Comparison of ENCODE assay signal across 25 cellular contexts in the genomic region with DNA sequence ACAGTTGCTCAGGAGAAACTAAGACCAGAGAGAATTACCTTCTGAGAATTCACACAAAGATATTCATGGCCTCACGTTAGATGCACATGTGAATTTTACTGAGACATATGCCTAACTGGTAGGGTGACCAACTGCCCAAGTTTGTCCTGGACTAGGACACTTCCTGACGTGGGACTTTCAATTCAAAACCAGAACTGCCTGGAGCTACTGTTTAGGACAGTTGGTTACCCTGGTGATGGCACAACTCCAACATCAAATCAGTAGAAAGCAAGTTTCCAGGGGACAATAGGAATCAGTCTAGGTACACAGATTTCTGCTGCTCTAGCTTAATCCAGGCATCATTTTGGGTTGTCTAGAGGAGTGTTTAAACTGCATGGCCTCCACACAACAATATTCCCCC.
DNase-seq lines count a peak whose midpoint lies in the region; ATAC-seq, FAIRE-seq and TF ChIP-seq lines count a peak whose summit lies in the region.
"Had no signal": no experiment of that assay in that cellular context is flagged by ENCODE, and none has a peak within 500 bp of the region (broad histone marks: within the 10 kb centered on the region; RNA-seq: fewer than 3 reads in every experiment).

No MANE protein-coding gene starts in this region.

- no peaks in the 10 kb centered on the region for H3K79me2 ChIP-seq in trophoblast cell (ENCODE audit: control insufficient read depth, insufficient read depth, low read length, poor library complexity)

- in situ Hi-C loops in gastrocnemius medialis (cut with MboI; ENCODE audit: low sequenced_read_pairs in 4 of 4), result no loop called here

- H3K23ac ChIP-seq in trophoblast cell (ENCODE audit: low read length), result no peak overlapping the region

- no peak overlapping the region for H4K8ac ChIP-seq in trophoblast cell (ENCODE audit: low read depth, low read length)

- H3K4me3 ChIP-seq in bronchial epithelial cell (ENCODE audit: low read depth, low read length), result no peak overlapping the region
- H3K4me3 ChIP-seq in trophoblast cell (ENCODE audit: low read depth, low read length), result no peak overlapping the region
- no peak overlapping the region for H3K4me3 ChIP-seq in gastrocnemius medialis
- H3K4me3 ChIP-seq: SK-N-MC had no signal

- no peak overlapping the region for H2BK5ac ChIP-seq in trophoblast cell (ENCODE audit: low read depth, low read length, poor library complexity)

- H3K9me3 ChIP-seq in trophoblast cell (ENCODE audit: insufficient read depth, low read depth, low read length), result no peaks in the 10 kb centered on the region
- H3K9me3 ChIP-seq in gastrocnemius medialis, result no peaks in the 10 kb centered on the region
- H3K9me3 ChIP-seq: BE2C, Caco-2 had no signal

- H2AK5ac ChIP-seq in trophoblast cell (ENCODE audit: low read length), result no peak overlapping the region

- H3K27me3 ChIP-seq in bronchial epithelial cell (ENCODE audit: control insufficient read depth, insufficient read depth, low read length), result no peaks in the 10 kb centered on the region
- H3K27me3 ChIP-seq in trophoblast cell (ENCODE audit: insufficient read depth, low read length), result no peaks in the 10 kb centered on the region
- no peaks in the 10 kb centered on the region for H3K27me3 ChIP-seq in gastrocnemius medialis
- H3K27me3 ChIP-seq: BE2C had no signal

- intact Hi-C loops in gastrocnemius medialis (cut with DNase I; ENCODE audit: low total_unique reads), result no loop called here

- peak overlapping the region; percentile 18 for H4K91ac ChIP-seq in trophoblast cell (ENCODE audit: low read depth, low read length)

- no CpG with 5 or more reads among the region's 2 CpGs for WGBS in trophoblast cell (ENCODE audit: extremely low coverage, insufficient coverage, insufficient read length)

- no peak overlapping the region for H3K14ac ChIP-seq in trophoblast cell (ENCODE audit: low read length)

- H2BK120ac ChIP-seq in trophoblast cell (ENCODE audit: insufficient read depth, low read length, poor library complexity), result peak overlapping the region; percentile 63

- H3K4me1 ChIP-seq in trophoblast cell (ENCODE audit: control insufficient read depth in 1 of 2, insufficient read depth in 2 of 2, low read length in 2 of 2), result peaks cover 6 to 7% of the 10 kb centered on the region in 2 experiments
- peaks cover 0 to 4% of the 10 kb centered on the region in 2 donors for H3K4me1 ChIP-seq in gastrocnemius medialis
- H3K4me1 ChIP-seq: BE2C, Caco-2 had no signal

- no peak overlapping the region for H3K18ac ChIP-seq in trophoblast cell (ENCODE audit: low read length)

- H3K4me2 ChIP-seq in trophoblast cell (ENCODE audit: low read length), result no peak overlapping the region

- TF ChIP-seq POLR2A in gastrocnemius medialis (IDR thresholded peaks at IDR 0.05), result no peak

- no peak overlapping the region for H3K4ac ChIP-seq in trophoblast cell (ENCODE audit: low read depth, low read length)

- no peak overlapping the region for H2BK12ac ChIP-seq in trophoblast cell (ENCODE audit: low read length)

- DNase-seq in M059J (ENCODE audit: low read depth) (peak; percentile 83), NCI-H748 treated with DMSO at 0.1 percent for 48 hours (lab: John Stamatoyannopoulos, UW) (peak; percentile 35), bronchial epithelial cell (ENCODE audit: low read depth) (no peak), trophoblast cell (peak in 1 of 2 donors; percentile 1), gastrocnemius medialis (no peak), CD1c-positive myeloid dendritic cell (ENCODE audit: extremely low spot score) (no peak)
- DNase-seq: BE2C; CD4-positive, CD25-positive, alpha-beta regulatory T cell; GDM1; KG1; NCI-H1092 treated with DMSO at 0.1 percent for 48 hours; NCI-H146; NCI-H2029; NCI-H2171 treated with DMSO at 0.1 percent for 48 hours; NCI-H526; NK-92 treated with Interleukin-12 subunit alpha and Interleukin-12 subunit beta, amount 100 ng/mL, for 24 hours; OCI-M1; SHP77 treated with DMSO at 0.1 percent for 48 hours; SW 1271 had no signal

- ATAC-seq in gastrocnemius medialis (no peak), GM21723 (IDR thresholded peaks at IDR 0.05; ENCODE audit: unreplicated experiment) (no peak)

- H3K36me3 ChIP-seq in bronchial epithelial cell (ENCODE audit: control insufficient read depth, insufficient read depth, low read length) (no peaks in the 10 kb centered on the region), trophoblast cell (ENCODE audit: control insufficient read depth in 1 of 2, insufficient read depth in 2 of 2, low read length in 2 of 2) (no peaks in the 10 kb centered on the region), gastrocnemius medialis (no peaks in the 10 kb centered on the region)
- H3K36me3 ChIP-seq: BE2C had no signal

- H2AFZ ChIP-seq in trophoblast cell (ENCODE audit: insufficient read depth, low read length, poor library complexity), result no peak overlapping the region

- peaks cover 5% of the 10 kb centered on the region for H3K79me1 ChIP-seq in trophoblast cell (ENCODE audit: low read length)

- no peak overlapping the region for H3K27ac ChIP-seq in trophoblast cell (ENCODE audit: low read depth, low read length)
- no peak overlapping the region for H3K27ac ChIP-seq in gastrocnemius medialis
- H3K27ac ChIP-seq: RWPE1, SK-N-MC had no signal

- no peak overlapping the region for H4K12ac ChIP-seq in trophoblast cell (ENCODE audit: low read depth, low read length)

- H3K9ac ChIP-seq in trophoblast cell (ENCODE audit: low read length), result no peak overlapping the region

- TF ChIP-seq CTCF in bronchial epithelial cell (IDR thresholded peaks at IDR 0.05; ENCODE audit: insufficient read depth, low read length, severe bottlenecking), result no peak
- no peak for TF ChIP-seq CTCF in gastrocnemius medialis (IDR thresholded peaks at IDR 0.05 in 4 of 5, conservative IDR thresholded peaks at IDR 0.05 in 1 of 5)

- peak; percentile 64 for FAIRE-seq in bronchial epithelial cell (lab: Jason Lieb, UNC)
- FAIRE-seq: GM18507, HTR-8/SVneo had no signal

Comparison
In these comparisons a context has a peak if more than half of its experiments do, and no peak if none do; other contexts are left out.
1. DNase-seq: peak in M059J (single experiment) and NCI-H748 treated with DMSO at 0.1 percent for 48 hours (single experiment); none in bronchial epithelial cell (single experiment), gastrocnemius medialis (0 of 2) and CD1c-positive myeloid dendritic cell (single experiment).